In genomic region chr6:6486595-6486994, GRCh38 we compare ENCODE assay signal across 29 cellular contexts.
"Had no signal": no experiment of that assay in that cellular context is flagged by ENCODE, and none has a peak within 500 bp of the region (broad histone marks: within the 10 kb centered on the region; RNA-seq: fewer than 3 reads in every experiment).

No MANE protein-coding gene starts in this region.

- H3K36me3 ChIP-seq: ascending aorta, brain microvascular endothelial cell, gastrocnemius medialis, heart left ventricle had no signal

- H3K4me3 ChIP-seq: ascending aorta, gastrocnemius medialis, heart left ventricle had no signal

- H3K4me1 ChIP-seq: ascending aorta, gastrocnemius medialis, heart left ventricle had no signal

- H3K9me3 ChIP-seq: ascending aorta, gastrocnemius medialis had no signal

- FAIRE-seq: bronchial epithelial cell, colon had no signal

- H3K27me3 ChIP-seq: ascending aorta, brain microvascular endothelial cell, gastrocnemius medialis had no signal

- DNase-seq: activated CD4-positive, alpha-beta memory T cell treated with anti-CD3 and anti-CD28 coated beads, Interleukin-2, amount 10 ng/mL, durations not matched to agents 7 days and 5 days; activated CD4-positive, alpha-beta T cell treated with anti-CD3 and anti-CD28 coated beads for 1 hour; activated CD4-positive, alpha-beta T cell treated with anti-CD3 and anti-CD28 coated beads for 4 hours; activated CD4-positive, alpha-beta T cell treated with anti-CD3 and anti-CD28 coated beads, Interleukin-2, amount 10 ng/mL, durations not matched to agents 7 days and 5 days; activated CD4-positive, alpha-beta T cell treated with anti-CD3 and anti-CD28 coated beads, Interleukin-2, amount 50 U/mL, for 4 hours; activated CD4-positive, CD25-positive, alpha-beta regulatory T cell; activated CD8-positive, alpha-beta memory T cell treated with anti-CD3 and anti-CD28 coated beads, Interleukin-2, amount 50 U/mL, for 48 hours; activated gamma-delta T cell; activated naive CD4-positive, alpha-beta T cell; activated naive CD4-positive, alpha-beta T cell treated with anti-CD3 and anti-CD28 coated beads, Interleukin-2, amount 10 ng/mL, durations not matched to agents 7 days and 5 days; activated naive CD8-positive, alpha-beta T cell treated with anti-CD3 and anti-CD28 coated beads, Interleukin-2, amount 10 ng/mL, durations not matched to agents 7 days and 5 days; activated T-cell treated with anti-CD3 and anti-CD28 coated beads for 4 hours; activated T-cell treated with anti-CD3 and anti-CD28 coated beads, Interleukin-2, amount 50 U/mL, for 24 hours; activated T-cell treated with anti-CD3 and anti-CD28 coated beads, Interleukin-2, amount 50 U/mL, for 72 hours; brain microvascular endothelial cell; cortex of kidney; dermis blood vessel endothelial cell; effector CD4-positive, alpha-beta T cell; effector memory CD8-positive, alpha-beta T cell; erythroblast; foreskin fibroblast; gastrocnemius medialis; glutamatergic neuron; heart left ventricle; T-helper 2 cell had no signal

- H3K27ac ChIP-seq: ascending aorta, brain microvascular endothelial cell, gastrocnemius medialis, heart left ventricle had no signal

- ATAC-seq: activated naive CD4-positive, alpha-beta T cell treated with anti-CD3 and anti-CD28 coated beads, Interleukin-2, amount 50 U/mL, for 72 hours; activated T-cell treated with anti-CD3 and anti-CD28 coated beads, Interleukin-2, amount 50 U/mL, for 72 hours; effector memory CD8-positive, alpha-beta T cell; gastrocnemius medialis; heart left ventricle had no signal
